ENCODE assay signal across 19 cellular contexts in the genomic region with DNA sequence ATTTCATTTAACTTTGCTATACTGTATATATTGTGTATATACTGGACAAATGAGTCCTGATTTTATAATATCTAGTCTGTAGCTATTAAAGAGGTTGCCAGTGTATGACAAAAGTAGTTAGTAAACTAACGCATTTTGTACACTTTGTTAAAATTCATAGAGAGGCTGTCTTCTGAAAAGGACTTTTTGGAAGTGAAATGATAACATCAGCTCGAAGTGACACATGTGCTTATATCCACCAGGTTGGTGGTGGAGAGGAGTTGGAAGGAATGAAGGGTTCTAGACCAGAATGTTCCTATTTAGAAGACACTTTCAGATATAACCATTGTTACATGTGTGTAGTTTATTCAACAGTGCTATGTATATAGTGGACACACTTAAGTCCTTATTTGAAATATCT. TPM values are rescaled to one million over a fixed set of nuclear protein-coding genes. Genes with fewer than 3 reads are reported as not detected.
"Had no signal": no experiment of that assay in that cellular context is flagged by ENCODE, and none has a peak within 500 bp of the region (broad histone marks: within the 10 kb centered on the region; RNA-seq: fewer than 3 reads in every experiment).

No MANE protein-coding gene starts in this region.

RNA-seq across cellular contexts. Expression of gene BTN1A1, which starts 24.2 kb away (rescaled TPM):
- total RNA-seq: colonic mucosa; dermis microvascular lymphatic vessel endothelial cell; esophagus mucosa; esophagus squamous epithelium; gastrocnemius medialis; glomerular endothelial cell; heart right ventricle; kidney epithelial cell; left cardiac atrium; left lung; left ventricle myocardium superior; lower leg skin; lower lobe of right lung; lung microvascular endothelial cell; mesenteric fat pad; mononuclear cell; mucosa of gallbladder; naive thymus-derived CD4-positive, alpha-beta T cell had no signal
- polyA plus RNA-seq: heart right ventricle; keratinocyte; naive thymus-derived CD4-positive, alpha-beta T cell had no signal
